Comparison of ENCODE assay signal across 8 cellular contexts in the genomic region with DNA sequence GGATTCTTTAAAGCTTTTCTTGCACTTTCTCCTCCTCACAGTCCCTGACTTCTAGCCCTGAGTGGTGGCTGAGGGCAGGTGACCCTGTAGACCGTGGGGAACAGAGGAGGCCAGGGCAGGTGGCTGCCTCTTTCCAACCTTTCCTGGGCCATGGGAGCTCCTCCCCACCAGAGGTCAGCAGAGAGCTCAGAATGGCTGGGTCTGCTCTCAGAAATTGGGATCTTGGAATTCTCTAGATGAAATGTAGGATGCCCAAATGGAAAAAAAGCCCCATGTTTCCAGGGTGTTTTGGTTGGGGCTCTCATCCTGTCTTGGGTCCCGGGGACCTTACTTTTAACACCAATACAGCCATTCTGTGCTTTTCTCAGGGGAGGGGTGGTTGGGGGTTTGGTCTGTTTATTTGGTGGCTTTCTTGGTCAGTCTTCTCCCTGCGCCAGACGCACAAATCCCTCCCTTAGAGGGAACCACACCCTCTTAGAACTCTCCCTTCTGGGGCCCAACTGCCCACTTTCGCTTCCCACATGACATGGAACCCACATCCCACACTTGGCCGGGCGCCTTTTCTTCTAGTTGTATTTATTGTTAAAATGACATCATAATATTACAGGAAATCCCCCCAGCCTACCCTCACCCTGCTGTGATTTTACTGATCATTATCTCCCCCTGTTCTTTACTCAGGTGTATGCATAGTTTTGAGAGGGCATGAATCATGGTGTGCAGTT. TPM values are rescaled to one million over a fixed set of nuclear protein-coding genes. Genes with fewer than 3 reads are reported as not detected.
A peak's percentile ranks its signal among the peaks of the same experiment; 100 is the strongest.
DNase-seq lines count a peak whose midpoint lies in the region; ATAC-seq and TF ChIP-seq lines count a peak whose summit lies in the region.

No MANE protein-coding gene starts in this region.

- in situ Hi-C loops in GM23248 (cut with MboI): loop anchor here (10.0 to 25.0 kb wide), 2 partner anchors 344 to 592 kb away; no protein-coding TSS in a partner anchor

- no peaks in the 10 kb centered on the region for H3K79me2 ChIP-seq in GM23248 (ENCODE audit: insufficient read depth)

- no peak overlapping the region for H2AFZ ChIP-seq in GM23248
- no peak overlapping the region for H2AFZ ChIP-seq in mesenchymal stem cell (ENCODE audit: low read depth, low read length)

- H3K4me3 ChIP-seq in BLaER1 treated with 17β-estradiol and CSF1 and Interleukin-3, amounts not matched to agents 10 nM and 100 nM: no peak overlapping the region
- H3K4me3 ChIP-seq in GM23248 (no peak overlapping the region), mesenchymal stem cell (ENCODE audit: insufficient read depth in 1 of 2, low read depth in 1 of 2, low read length in 2 of 2) (no peak overlapping the region), thoracic aorta (no peak overlapping the region)
- H3K4me3 ChIP-seq in effector memory CD4-positive, alpha-beta T cell (ENCODE audit: insufficient read depth, low read depth, low read length, poor library complexity, severe bottlenecking): no peak overlapping the region

- H3F3A ChIP-seq in GM23248 (ENCODE audit: insufficient read depth): peaks cover 15% of the 10 kb centered on the region; the same call in 1 of the 2 replicates

- no peak overlapping the region for H2BK12ac ChIP-seq in mesenchymal stem cell (ENCODE audit: low read length in 2 of 2)

- peak; percentile 21 for ATAC-seq in thoracic aorta (ENCODE audit: insufficient number of reproducible peaks, low FRiP score, low read depth)
- no peak for ATAC-seq in HG02938 (IDR thresholded peaks at IDR 0.05; ENCODE audit: unreplicated experiment)

- no peaks in the 10 kb centered on the region for H4K20me1 ChIP-seq in BLaER1 treated with 17β-estradiol and CSF1 and Interleukin-3, amounts not matched to agents 10 nM and 100 nM
- H4K20me1 ChIP-seq in GM23248 (ENCODE audit: insufficient read depth): no peaks in the 10 kb centered on the region

- H3K18ac ChIP-seq in mesenchymal stem cell (ENCODE audit: low read depth in 1 of 2, low read length in 2 of 2): no peak overlapping the region

- peak; percentile 89 for TF ChIP-seq CTCF in thoracic aorta (IDR thresholded peaks at IDR 0.05)

- no peaks in the 10 kb centered on the region for H3K27me3 ChIP-seq in BLaER1 treated with 17β-estradiol and CSF1 and Interleukin-3, amounts not matched to agents 10 nM and 100 nM
- H3K27me3 ChIP-seq in GM23248 (replicated peaks; ENCODE audit: insufficient read depth) (no peaks in the 10 kb centered on the region), mesenchymal stem cell (ENCODE audit: control insufficient read depth in 1 of 2, insufficient read depth in 1 of 2, low read length in 2 of 2) (peaks cover 7 to 19% of the 10 kb centered on the region in 2 experiments), thoracic aorta (replicated peaks; ENCODE audit: insufficient read depth) (no peaks in the 10 kb centered on the region)
- H3K27me3 ChIP-seq in effector memory CD4-positive, alpha-beta T cell (replicated peaks; ENCODE audit: control insufficient read depth, insufficient read depth, low read length, poor library complexity, severe bottlenecking): no peaks in the 10 kb centered on the region

- H2BK5ac ChIP-seq in mesenchymal stem cell (ENCODE audit: low read depth, low read length, poor library complexity, severe bottlenecking): no peak overlapping the region

- H3K27ac ChIP-seq in BLaER1 treated with 17β-estradiol and CSF1 and Interleukin-3, amounts not matched to agents 10 nM and 100 nM: no peak overlapping the region
- H3K27ac ChIP-seq in GM23248 (no peak overlapping the region), mesenchymal stem cell (ENCODE audit: low read length, poor library complexity, severe bottlenecking) (no peak overlapping the region), thoracic aorta (no peak overlapping the region)
- no peak overlapping the region for H3K27ac ChIP-seq in effector memory CD4-positive, alpha-beta T cell (ENCODE audit: insufficient read depth, low read length, poor library complexity, severe bottlenecking)

- no peaks in the 10 kb centered on the region for H3K9me2 ChIP-seq in GM23248 (ENCODE audit: insufficient read depth)

- H3K36me3 ChIP-seq in BLaER1 treated with 17β-estradiol and CSF1 and Interleukin-3, amounts not matched to agents 10 nM and 100 nM: no peaks in the 10 kb centered on the region
- H3K36me3 ChIP-seq in GM23248 (ENCODE audit: low read depth) (no peaks in the 10 kb centered on the region), mesenchymal stem cell (ENCODE audit: control insufficient read depth in 1 of 2, insufficient read depth in 2 of 2, low read depth in 1 of 2, low read length in 2 of 2) (no peaks in the 10 kb centered on the region), thoracic aorta (no peaks in the 10 kb centered on the region)
- H3K36me3 ChIP-seq in effector memory CD4-positive, alpha-beta T cell (ENCODE audit: control insufficient read depth, insufficient read depth, low read length): no peaks in the 10 kb centered on the region

- H3K4me1 ChIP-seq in BLaER1 treated with 17β-estradiol and CSF1 and Interleukin-3, amounts not matched to agents 10 nM and 100 nM: peaks cover 9 to 23% (median 18%) of the 10 kb centered on the region in 10 experiments
- peaks cover 10% of the 10 kb centered on the region for H3K4me1 ChIP-seq in GM23248 (ENCODE audit: insufficient read depth)
- H3K4me1 ChIP-seq in effector memory CD4-positive, alpha-beta T cell (ENCODE audit: control insufficient read depth, insufficient read depth, low read length, poor library complexity, severe bottlenecking): no peaks in the 10 kb centered on the region
- peaks cover 2% of the 10 kb centered on the region for H3K4me1 ChIP-seq in mesenchymal stem cell (ENCODE audit: control insufficient read depth, insufficient read depth, low read depth, low read length)
- no peaks in the 10 kb centered on the region for H3K4me1 ChIP-seq in thoracic aorta (ENCODE audit: control insufficient read depth in 1 of 2, low read depth in 2 of 2)

- no peak overlapping the region for H3K14ac ChIP-seq in mesenchymal stem cell (ENCODE audit: low read length in 2 of 2)

- H3K9ac ChIP-seq in BLaER1 treated with 17β-estradiol and CSF1 and Interleukin-3, amounts not matched to agents 10 nM and 100 nM: no peak overlapping the region
- H3K9ac ChIP-seq in GM23248 (no peak overlapping the region), mesenchymal stem cell (ENCODE audit: low read length) (no peak overlapping the region)

- no peaks in the 10 kb centered on the region for H3K9me3 ChIP-seq in BLaER1 treated with 17β-estradiol and CSF1 and Interleukin-3, amounts not matched to agents 10 nM and 100 nM (replicated peaks in 1 of 11)
- no peaks in the 10 kb centered on the region for H3K9me3 ChIP-seq in GM23248 (ENCODE audit: low read depth)
- H3K9me3 ChIP-seq in effector memory CD4-positive, alpha-beta T cell (ENCODE audit: control insufficient read depth, low read length): no peaks in the 10 kb centered on the region
- H3K9me3 ChIP-seq in mesenchymal stem cell (ENCODE audit: control insufficient read depth, low read length): no peaks in the 10 kb centered on the region
- no peaks in the 10 kb centered on the region for H3K9me3 ChIP-seq in thoracic aorta

- no peak overlapping the region for H3K4ac ChIP-seq in mesenchymal stem cell (ENCODE audit: low read depth in 1 of 2, low read length in 2 of 2)

- no peak overlapping the region for H2AK5ac ChIP-seq in mesenchymal stem cell (ENCODE audit: low read length, severe bottlenecking)

- 45 to 55% methylated on average over 7 of the region's 7 CpGs for WGBS in GM23248 (ENCODE audit: low coverage in 1 of 2, low lambda C conversion rate in 2 of 2, missing lambda C conversion rate in 2 of 2), 2 experiments
- WGBS in mesenchymal stem cell: 33% methylated on average over 1 of the region's 7 CpGs

- H2BK15ac ChIP-seq in mesenchymal stem cell (ENCODE audit: low read depth, poor library complexity, severe bottlenecking): no peak overlapping the region

- H3K23ac ChIP-seq in mesenchymal stem cell (ENCODE audit: low read length in 2 of 2): no peak overlapping the region

- no peak overlapping the region for H4K8ac ChIP-seq in mesenchymal stem cell (ENCODE audit: low read length)

- peak overlapping the region; percentile 12 to 64 (median 36); a peak in 21 of 22 replicates for H3K4me2 ChIP-seq in BLaER1 treated with 17β-estradiol and CSF1 and Interleukin-3, amounts not matched to agents 10 nM and 100 nM
- H3K4me2 ChIP-seq in GM23248 (ENCODE audit: unreplicated experiment) (no peak overlapping the region), mesenchymal stem cell (ENCODE audit: low read length, poor library complexity, severe bottlenecking) (no peak overlapping the region)

- DNase-seq in GM23248 (peak; percentile 71), NCI-H524 (lab: John Stamatoyannopoulos, UW) (peak; percentile 30 to 65), mesenchymal stem cell (peak; percentile 57), thoracic aorta (ENCODE audit: low spot score) (no peak)
- DNase-seq in activated CD4-positive, alpha-beta T cell treated with anti-CD3 and anti-CD28 coated beads, Interleukin-2, amount 50 U/mL, for 1 hour: peak; percentile 54
- peak in 2 of 3 donors; percentile 34 to 45 for DNase-seq in effector memory CD4-positive, alpha-beta T cell

- H4K91ac ChIP-seq in mesenchymal stem cell (ENCODE audit: low read length): no peak overlapping the region

- no peak overlapping the region for H2BK120ac ChIP-seq in mesenchymal stem cell (ENCODE audit: low read depth, low read length)

- H3K79me1 ChIP-seq in mesenchymal stem cell (replicated peaks; ENCODE audit: low read length, poor library complexity, severe bottlenecking): no peaks in the 10 kb centered on the region

RNA-seq across cellular contexts. Expression of a gene that starts 17.9 kb away (rescaled TPM):
- total RNA-seq in GM23248 (2014; rRNA removed; shearing (Covaris generic)): 804 and 904 TPM in 2 replicates
- 421 and 424 TPM in 2 replicates for polyA plus RNA-seq in GM23248 (2016; fragmentation: Nextera tagmentation; extraction: Ambion mirVana)
- polyA plus RNA-seq in mesenchymal stem cell (2013, experiment 1 of 2): 1,046 TPM
- polyA plus RNA-seq in mesenchymal stem cell (2013, experiment 2 of 2): 1,042 TPM
- 100 to 1,000 TPM; 742 to 943 TPM for total RNA-seq in thoracic aorta

RNA-seq across cellular contexts. Expression of a gene that starts 19.8 kb away (rescaled TPM):
- 0.25 and 0.97 TPM in 2 replicates for total RNA-seq in GM23248 (2014; rRNA removed; shearing (Covaris generic))
- polyA plus RNA-seq in GM23248 (2016; fragmentation: Nextera tagmentation; extraction: Ambion mirVana): 0.77 and 1.0 TPM in 2 replicates
- polyA plus RNA-seq in mesenchymal stem cell (2013, experiment 1 of 2): 0.26 TPM
- 0.26 TPM for polyA plus RNA-seq in mesenchymal stem cell (2013, experiment 2 of 2)
- under 1 TPM; 0.21 to 0.81 TPM for total RNA-seq in thoracic aorta

Comparison
In these comparisons a context has a peak if more than half of its experiments do, and no peak if none do; other contexts are left out.
1. H3K4me2 ChIP-seq: peak in BLaER1 treated with 17β-estradiol and CSF1 and Interleukin-3, amounts not matched to agents 10 nM and 100 nM (11 of 11); none in GM23248 (single experiment) and mesenchymal stem cell (single experiment).